ENCODE assay signal across 8 cellular contexts in genomic region chr5:138212828-138213160, GRCh38. TPM values are rescaled to one million over a fixed set of nuclear protein-coding genes. Genes with fewer than 3 reads are reported as not detected.
DNase-seq lines count a peak whose midpoint lies in the region; ATAC-seq and TF ChIP-seq lines count a peak whose summit lies in the region.

No MANE protein-coding gene starts in this region.

- H3K4me1 Mint-ChIP-seq in chondrocyte (ENCODE audit: low read depth) (peaks cover 24% of the 10 kb centered on the region), memory B cell (peaks cover 16% of the 10 kb centered on the region)

- H3K4me3 ChIP-seq in DOHH2 (ENCODE audit: low read length) (peak overlapping the region; percentile 95), Karpas-422 (ENCODE audit: low read length) (peak overlapping the region; percentile 98), uterus (peak overlapping the region; percentile 64 to 98)

- H2AFZ ChIP-seq in Karpas-422 (ENCODE audit: low read length) = peak overlapping the region; percentile 77; the same call in 1 of the 2 replicates

- H4K20me1 ChIP-seq in DOHH2 (ENCODE audit: control insufficient read depth, insufficient read depth, low read depth, low read length) = no peaks in the 10 kb centered on the region
- no peaks in the 10 kb centered on the region for H4K20me1 ChIP-seq in Karpas-422 (ENCODE audit: insufficient read depth, low read depth, low read length)

- H3K27me3 Mint-ChIP-seq in chondrocyte (ENCODE audit: low read depth) = no peaks in the 10 kb centered on the region
- H3K27me3 Mint-ChIP-seq in memory B cell = no peaks in the 10 kb centered on the region

- H3K36me3 Mint-ChIP-seq in chondrocyte (ENCODE audit: low read depth) (no peaks in the 10 kb centered on the region), memory B cell (peaks cover 7% of the 10 kb centered on the region)

- no peaks in the 10 kb centered on the region for H3K9me2 ChIP-seq in DOHH2 (replicated peaks; ENCODE audit: control insufficient read depth, low read length)
- H3K9me2 ChIP-seq in Karpas-422 (replicated peaks; ENCODE audit: insufficient read depth, low read length) = no peaks in the 10 kb centered on the region

- H3K9ac ChIP-seq in Karpas-422 (ENCODE audit: low read length) = peak overlapping the region; percentile 92

- H3K9me3 ChIP-seq in DOHH2 (ENCODE audit: control insufficient read depth, insufficient read depth, low read length) (no peaks in the 10 kb centered on the region), Karpas-422 (ENCODE audit: low read length) (no peaks in the 10 kb centered on the region), uterus (no peaks in the 10 kb centered on the region)

- H3K4me3 Mint-ChIP-seq in chondrocyte (ENCODE audit: unreplicated experiment) = peak overlapping the region; percentile 100
- H3K4me3 Mint-ChIP-seq in memory B cell = peak overlapping the region; percentile 98

- peak; percentile 7 for ATAC-seq in GM21423 (IDR thresholded peaks at IDR 0.05; ENCODE audit: unreplicated experiment)
- peak; percentile 12 for ATAC-seq in memory B cell (ENCODE audit: low read depth)

- H3K27me3 ChIP-seq in DOHH2 (ENCODE audit: control insufficient read depth, low read length) (no peaks in the 10 kb centered on the region), Karpas-422 (ENCODE audit: low read length) (no peaks in the 10 kb centered on the region), uterus (no peaks in the 10 kb centered on the region)

- H3K4me1 ChIP-seq in DOHH2 (ENCODE audit: control insufficient read depth, low read length) (peaks cover 18% of the 10 kb centered on the region), Karpas-422 (ENCODE audit: low read length) (peaks cover 14% of the 10 kb centered on the region), uterus (no peaks in the 10 kb centered on the region)

- H3K79me2 ChIP-seq in DOHH2 (ENCODE audit: control insufficient read depth, low read length) (peaks cover 54% of the 10 kb centered on the region), Karpas-422 (ENCODE audit: low read length) (peaks cover 52% of the 10 kb centered on the region)

- H3K27ac Mint-ChIP-seq in chondrocyte (ENCODE audit: unreplicated experiment) (peak overlapping the region; percentile 99), memory B cell (peak overlapping the region; percentile 99)

- peak; percentile 54 for DNase-seq in Karpas-422
- DNase-seq in chondrocyte (ENCODE audit: low spot score) = no peak
- DNase-seq in memory B cell (ENCODE audit: low spot score in 2 of 2) = no peak
- DNase-seq in uterus = no peak
- no peak for DNase-seq in retina
- DNase-seq in central memory CD4-positive, alpha-beta T cell = no peak

- H3K27ac ChIP-seq in DOHH2 (ENCODE audit: low read depth, low read length) = peak overlapping the region; percentile 25
- H3K27ac ChIP-seq in Karpas-422 (ENCODE audit: low read length) = 0 out of 2 replicates have a peak overlapping the region, but pooled peaks have one; percentile 26
- peak overlapping the region; percentile 72 to 80 for H3K27ac ChIP-seq in uterus

- H3K36me3 ChIP-seq in DOHH2 (ENCODE audit: control insufficient read depth, low read length) = peaks cover 28% of the 10 kb centered on the region
- H3K36me3 ChIP-seq in Karpas-422 (ENCODE audit: insufficient read depth, low read length) = peaks cover 22% of the 10 kb centered on the region; the same call in 1 of the 2 replicates
- no peaks in the 10 kb centered on the region for H3K36me3 ChIP-seq in uterus

- no peak for TF ChIP-seq POLR2A in uterus (IDR thresholded peaks at IDR 0.05)

- TF ChIP-seq CTCF in DOHH2 (IDR thresholded peaks at IDR 0.05; ENCODE audit: low read depth, low read length, poor library complexity, severe bottlenecking) (no peak), chondrocyte (IDR thresholded peaks at IDR 0.05) (peak; percentile 7), uterus (IDR thresholded peaks at IDR 0.05) (no peak)

- peaks cover 2% of the 10 kb centered on the region; the same call in 1 of the 2 replicates for H3F3A ChIP-seq in DOHH2 (ENCODE audit: control insufficient read depth, insufficient read depth)

- intact Hi-C loops in uterus (cut with DNase I; ENCODE audit: low total_unique reads) = no loop called here

- H3K9me3 Mint-ChIP-seq in chondrocyte (ENCODE audit: low read depth) (no peaks in the 10 kb centered on the region), memory B cell (peaks cover 1% of the 10 kb centered on the region)

- H3K4me2 ChIP-seq in DOHH2 (ENCODE audit: low read length) (peak overlapping the region; percentile 74), Karpas-422 (ENCODE audit: low read depth, low read length, poor library complexity, severe bottlenecking) (peak overlapping the region; percentile 99)

RNA-seq across cellular contexts. Expression of gene CDC23, which starts 0.3 kb away (rescaled TPM):
- 16.6 and 24.0 TPM in 2 replicates for total RNA-seq in Karpas-422 (2014; rRNA removed; shearing (Covaris generic); ENCODE audit: low replicate concordance)
- total RNA-seq in chondrocyte = 28.8 to 32.4 TPM (median 30.8 TPM) in 3 replicates
- 10 to 100 TPM in 3 of 4 donors, 1 to 10 TPM in 1; 7.1 to 58.1 (median 16.0) TPM for total RNA-seq in uterus

RNA-seq across cellular contexts. Expression of gene KIF20A, which starts 33.9 kb away (rescaled TPM):
- total RNA-seq in Karpas-422 (2014; rRNA removed; shearing (Covaris generic); ENCODE audit: low replicate concordance) = 16.9 and 26.5 TPM in 2 replicates
- 5.2 to 15.9 TPM (median 14.3 TPM) in 3 replicates for total RNA-seq in chondrocyte
- total RNA-seq in uterus = 10 to 100 TPM in 1 of 4 donors, not detected in 3; 33.8 TPM

RNA-seq across cellular contexts. Expression of gene BRD8, which starts 34.4 kb away (rescaled TPM):
- total RNA-seq in Karpas-422 (2014; rRNA removed; shearing (Covaris generic); ENCODE audit: low replicate concordance) = 44.9 and 51.9 TPM in 2 replicates
- 31.4 to 49.5 TPM (median 33.1 TPM) in 3 replicates for total RNA-seq in chondrocyte
- total RNA-seq in uterus = 10 to 100 TPM; 23.2 to 69.8 (median 58.9) TPM

Comparison
In these comparisons a context has a peak if more than half of its experiments do, and no peak if none do; other contexts are left out.
1. H3K27ac ChIP-seq: peak in every context shown above with its lines; median percentile 76 in uterus; 26 in Karpas-422; 25 in DOHH2.